In the genomic region with DNA sequence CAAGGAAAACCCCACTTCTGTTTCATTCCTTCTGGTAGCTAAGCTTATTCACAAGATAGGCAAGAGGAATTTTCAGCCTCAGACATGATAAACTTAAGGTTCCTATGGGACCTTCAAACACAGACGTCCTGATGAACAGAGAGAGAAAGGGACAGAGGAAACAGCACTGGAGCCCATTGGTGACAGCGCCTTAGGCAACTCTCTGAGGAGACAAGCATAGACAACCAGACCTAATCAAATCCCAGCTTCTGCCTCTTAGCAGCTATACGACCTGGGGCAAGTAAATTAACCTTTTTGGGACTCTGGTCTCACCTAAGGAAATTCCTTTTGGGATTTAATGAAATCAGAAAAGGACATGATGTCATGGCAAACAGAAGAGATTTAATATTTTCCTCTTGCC, we compare ENCODE assay signal across 25 cellular contexts. TPM values are rescaled to one million over a fixed set of nuclear protein-coding genes. Genes with fewer than 3 reads are reported as not detected.
DNase-seq lines count a peak whose midpoint lies in the region; ATAC-seq and TF ChIP-seq lines count a peak whose summit lies in the region.
"Had no signal": no experiment of that assay in that cellular context is flagged by ENCODE, and none has a peak within 500 bp of the region (broad histone marks: within the 10 kb centered on the region; RNA-seq: fewer than 3 reads in every experiment).

No MANE protein-coding gene starts in this region.

- no peaks in the 10 kb centered on the region for H3K27me3 ChIP-seq in hepatocyte
- no peaks in the 10 kb centered on the region for H3K27me3 ChIP-seq in gastrocnemius medialis
- H3K27me3 ChIP-seq in suprapubic skin: no peaks in the 10 kb centered on the region

- H4K20me1 ChIP-seq in hepatocyte (ENCODE audit: insufficient read depth, poor library complexity, severe bottlenecking): no peaks in the 10 kb centered on the region

- H3K9me2 ChIP-seq in hepatocyte (replicated peaks; ENCODE audit: insufficient read depth): no peaks in the 10 kb centered on the region

- H3K4me3 ChIP-seq in hepatocyte (no peak overlapping the region), gastrocnemius medialis (no peak overlapping the region), suprapubic skin (no peak overlapping the region)

- no peak overlapping the region for H2AFZ ChIP-seq in hepatocyte

- ATAC-seq in gastrocnemius medialis (no peak), HG02759 (IDR thresholded peaks at IDR 0.05; ENCODE audit: unreplicated experiment) (no peak)
- ATAC-seq: activated naive CD8-positive, alpha-beta T cell treated with anti-CD3 and anti-CD28 coated beads, Interleukin-2, amount 50 U/mL, for 24 hours; activated T-cell treated with anti-CD3 and anti-CD28 coated beads, Interleukin-2, amount 50 U/mL, for 72 hours; naive thymus-derived CD8-positive, alpha-beta T cell; SK-N-SH treated with all-trans-retinoic acid at 6 μM for 48 hours; stimulated activated naive B cell treated with anti-CD40 and anti-IgM and Interleukin-4, amounts not matched to agents 10 μg/mL and 1 μg/mL and 100 μg/mL, for 72 hours had no signal

- no peak for TF ChIP-seq EP300 in suprapubic skin (IDR thresholded peaks at IDR 0.05)

- DNase-seq in hepatocyte (ENCODE audit: low spot score) (no peak), gastrocnemius medialis (no peak), posterior vena cava (ENCODE audit: low spot score) (no peak), suprapubic skin (ENCODE audit: low spot score in 2 of 2) (no peak), DMS79 treated with DMSO at 0.1 percent for 48 hours (lab: John Stamatoyannopoulos, UW) (no peak)
- DNase-seq: activated CD4-positive, alpha-beta T cell treated with anti-CD3 and anti-CD28 coated beads, Interleukin-2, amount 50 U/mL, for 4 hours; activated naive CD4-positive, alpha-beta T cell; activated naive CD8-positive, alpha-beta T cell treated with anti-CD3 and anti-CD28 coated beads, Interleukin-2, amount 50 U/mL, for 24 hours; activated T-cell treated with anti-CD3 and anti-CD28 coated beads, Interleukin-2, amount 50 U/mL, for 72 hours; DMS53; H9; immature natural killer cell; KBM-7; left ventricle myocardium inferior; naive thymus-derived CD8-positive, alpha-beta T cell; NCI-H1105 treated with DMSO at 0.1 percent for 48 hours; NCI-H1930; NCI-H524 treated with DMSO at 0.1 percent for 48 hours; Right ventricle myocardium superior; stimulated activated naive B cell treated with anti-CD40 and anti-IgM and Interleukin-4, amounts not matched to agents 10 μg/mL and 1 μg/mL and 100 μg/mL, for 72 hours had no signal

- WGBS in hepatocyte (ENCODE audit: low lambda C conversion rate, missing lambda C conversion rate): 74% methylated on average over 3 of the region's 3 CpGs
- 88% methylated on average over 3 of the region's 3 CpGs for WGBS in suprapubic skin

- TF ChIP-seq CTCF in hepatocyte (IDR thresholded peaks at IDR 0.05; ENCODE audit: poor library complexity) (no peak), gastrocnemius medialis (IDR thresholded peaks at IDR 0.05 in 4 of 5, conservative IDR thresholded peaks at IDR 0.05 in 1 of 5) (no peak), suprapubic skin (IDR thresholded peaks at IDR 0.05) (no peak)

- peaks cover 10% of the 10 kb centered on the region for H3K79me2 ChIP-seq in hepatocyte

- no peak for TF ChIP-seq POLR2A in gastrocnemius medialis (IDR thresholded peaks at IDR 0.05)
- no peak for TF ChIP-seq POLR2A in suprapubic skin (IDR thresholded peaks at IDR 0.05)

- in situ Hi-C loops in gastrocnemius medialis (cut with MboI; ENCODE audit: low sequenced_read_pairs in 4 of 4): no loop called here

- H3K4me1 ChIP-seq in hepatocyte (ENCODE audit: insufficient read depth) (peaks cover 49% of the 10 kb centered on the region), gastrocnemius medialis (peaks cover 71 to 75% of the 10 kb centered on the region in 2 donors), suprapubic skin (peaks cover 47% of the 10 kb centered on the region)

- peak overlapping the region; percentile 87 for H3K27ac ChIP-seq in angular gyrus (ENCODE audit: low read depth, low read length)
- peak overlapping the region; percentile 87 for H3K27ac ChIP-seq in hepatocyte
- H3K27ac ChIP-seq in gastrocnemius medialis: peak overlapping the region; percentile 83 to 88 (median 86)
- no peak overlapping the region for H3K27ac ChIP-seq in suprapubic skin
- H3K27ac ChIP-seq: HL-60 had no signal

- peak overlapping the region; percentile 68 for H3K4me2 ChIP-seq in hepatocyte

- H3K36me3 ChIP-seq in hepatocyte (replicated peaks; ENCODE audit: insufficient read depth, low read depth) (no peaks in the 10 kb centered on the region), gastrocnemius medialis (no peaks in the 10 kb centered on the region), suprapubic skin (no peaks in the 10 kb centered on the region)
- H3K36me3 ChIP-seq: left ventricle myocardium inferior had no signal

- intact Hi-C loops in gastrocnemius medialis (cut with DNase I; ENCODE audit: low total_unique reads): no loop called here
- intact Hi-C loops in posterior vena cava (cut with DNase I): no loop called here

- H3K9me3 ChIP-seq in hepatocyte (ENCODE audit: low read depth) (no peaks in the 10 kb centered on the region), gastrocnemius medialis (no peaks in the 10 kb centered on the region), suprapubic skin (no peaks in the 10 kb centered on the region)
- H3K9me3 ChIP-seq: Caco-2, left ventricle myocardium inferior had no signal

RNA-seq across cellular contexts. Expression of a gene that starts 33.3 kb away (rescaled TPM):
- total RNA-seq in hepatocyte: 4.5 and 7.8 TPM in 2 replicates
- polyA plus RNA-seq in hepatocyte: 4.0 and 5.7 TPM in 2 replicates
- total RNA-seq in gastrocnemius medialis: 10 to 100 TPM; 17.2 to 51.6 (median 39.5) TPM
- 10 to 100 TPM; 10.3 to 21.2 TPM for total RNA-seq in posterior vena cava
- total RNA-seq in suprapubic skin: 10 to 100 TPM; 11.2 to 18.1 (median 16.4) TPM
